1 cellular context compared by ENCODE assay signal in genomic region chr17:7486181-7486580, GRCh38.
A peak's percentile ranks its signal among the peaks of the same experiment; 100 is the strongest.
TF ChIP-seq lines count a peak whose summit lies in the region.

No MANE protein-coding gene starts in this region.

TF ChIP-seq in HepG2, 621 proteins besides CTCF, POLR2A, EP300 and RAD21:
- 0 out of 2 replicates have a peak, but pooled peaks have one; percentile 7 for TF ChIP-seq MEF2D (CRISPR knock-in tag; IDR thresholded peaks at IDR 0.05)
- no peak for TF ChIP-seq MYNN (CRISPR knock-in tag; IDR thresholded peaks at IDR 0.05; ENCODE audit: low read depth)
- TF ChIP-seq SAP130 (CRISPR knock-in tag; IDR thresholded peaks at IDR 0.05; ENCODE audit: low read depth), result peak; percentile 2; the same call in 1 of the 2 replicates
- no peak for TF ChIP-seq SRY (CRISPR knock-in tag; IDR thresholded peaks at IDR 0.05)
- no peak for TF ChIP-seq HNF4G (IDR thresholded peaks at IDR 0.05; ENCODE audit: borderline replicate concordance, low read depth, low read length)
- no peak for TF ChIP-seq HNF4G (CRISPR knock-in tag; IDR thresholded peaks at IDR 0.05; ENCODE audit: borderline replicate concordance, low read depth)
